In genomic region chrX:10441464-10441863, GRCh38 we compare ENCODE assay signal across 33 cellular contexts.
"Had no signal": no experiment of that assay in that cellular context is flagged by ENCODE, and none has a peak within 500 bp of the region (broad histone marks: within the 10 kb centered on the region; RNA-seq: fewer than 3 reads in every experiment).

No MANE protein-coding gene starts in this region.

- DNase-seq: activated CD4-positive, alpha-beta memory T cell treated with anti-CD3 and anti-CD28 coated beads for 36 hours; activated CD4-positive, alpha-beta T cell treated with anti-CD3 and anti-CD28 coated beads for 36 hours; activated CD4-positive, alpha-beta T cell treated with anti-CD3 and anti-CD28 coated beads, Interleukin-2, amount 10 ng/mL, durations not matched to agents 24 days and 14 days; activated CD4-positive, CD25-positive, alpha-beta regulatory T cell; activated CD4-positive, CD25-positive, alpha-beta regulatory T cell treated with anti-CD3 and anti-CD28 coated beads, Interleukin-2, amount 50 U/mL, for 72 hours; activated CD8-positive, alpha-beta memory T cell treated with anti-CD3 and anti-CD28 coated beads, Interleukin-2, amount 10 ng/mL, durations not matched to agents 7 days and 5 days; activated CD8-positive, alpha-beta memory T cell treated with anti-CD3 and anti-CD28 coated beads, Interleukin-2, amount 50 U/mL, for 4 hours; activated CD8-positive, alpha-beta T cell treated with anti-CD3 and anti-CD28 coated beads, Interleukin-2, amount 10 ng/mL, durations not matched to agents 7 days and 5 days; activated effector memory CD4-positive, alpha-beta T cell treated with anti-CD3 and anti-CD28 coated beads, Interleukin-2, amount 50 U/mL, for 16 hours; activated naive CD4-positive, alpha-beta T cell treated with anti-CD3 and anti-CD28 coated beads for 36 hours; activated naive CD8-positive, alpha-beta T cell treated with anti-CD3 and anti-CD28 coated beads for 36 hours; activated naive CD8-positive, alpha-beta T cell treated with anti-CD3 and anti-CD28 coated beads, Interleukin-2, amount 50 U/mL, for 24 hours; activated T-cell treated with anti-CD3 and anti-CD28 coated beads, Interleukin-2, amount 50 U/mL, for 1 hour; activated T-cell treated with anti-CD3 and anti-CD28 coated beads, Interleukin-2, amount 50 U/mL, for 48 hours; adrenal gland; amygdala; aorta; body of pancreas; caudate nucleus; cortex of kidney; dermis blood vessel endothelial cell; effector CD4-positive, alpha-beta T cell; effector memory CD8-positive, alpha-beta T cell; erythroblast; foreskin keratinocyte; gastrocnemius medialis; glutamatergic neuron; T-helper 1 cell; T-helper 17 cell; T1000; WERI-Rb-1 had no signal

- H3K4me3 ChIP-seq: adrenal gland, body of pancreas, esophagus muscularis mucosa, gastrocnemius medialis had no signal

- FAIRE-seq: colon had no signal

- H3K4me1 ChIP-seq: adrenal gland, body of pancreas, esophagus muscularis mucosa, foreskin keratinocyte, gastrocnemius medialis had no signal

- ATAC-seq: activated CD4-positive, alpha-beta T cell treated with anti-CD3 and anti-CD28 coated beads for 36 hours; activated CD8-positive, alpha-beta memory T cell treated with anti-CD3 and anti-CD28 coated beads, Interleukin-2, amount 10 ng/mL, durations not matched to agents 7 days and 5 days; activated CD8-positive, alpha-beta T cell treated with anti-CD3 and anti-CD28 coated beads, Interleukin-2, amount 10 ng/mL, durations not matched to agents 7 days and 5 days; activated naive CD8-positive, alpha-beta T cell treated with anti-CD3 and anti-CD28 coated beads, Interleukin-2, amount 50 U/mL, for 24 hours; body of pancreas; effector memory CD8-positive, alpha-beta T cell; foreskin keratinocyte; gastrocnemius medialis; T-helper 17 cell had no signal

- H3K27me3 ChIP-seq: body of pancreas, esophagus muscularis mucosa, foreskin keratinocyte, gastrocnemius medialis had no signal

- H3K9me3 ChIP-seq: adrenal gland, body of pancreas, esophagus muscularis mucosa, gastrocnemius medialis had no signal

- H3K36me3 ChIP-seq: adrenal gland, esophagus muscularis mucosa, gastrocnemius medialis, WERI-Rb-1 had no signal

- H3K27ac ChIP-seq: adrenal gland, body of pancreas, esophagus muscularis mucosa, foreskin keratinocyte, gastrocnemius medialis, WERI-Rb-1 had no signal
